ENCODE assay signal across 1 cellular context in the genomic region with DNA sequence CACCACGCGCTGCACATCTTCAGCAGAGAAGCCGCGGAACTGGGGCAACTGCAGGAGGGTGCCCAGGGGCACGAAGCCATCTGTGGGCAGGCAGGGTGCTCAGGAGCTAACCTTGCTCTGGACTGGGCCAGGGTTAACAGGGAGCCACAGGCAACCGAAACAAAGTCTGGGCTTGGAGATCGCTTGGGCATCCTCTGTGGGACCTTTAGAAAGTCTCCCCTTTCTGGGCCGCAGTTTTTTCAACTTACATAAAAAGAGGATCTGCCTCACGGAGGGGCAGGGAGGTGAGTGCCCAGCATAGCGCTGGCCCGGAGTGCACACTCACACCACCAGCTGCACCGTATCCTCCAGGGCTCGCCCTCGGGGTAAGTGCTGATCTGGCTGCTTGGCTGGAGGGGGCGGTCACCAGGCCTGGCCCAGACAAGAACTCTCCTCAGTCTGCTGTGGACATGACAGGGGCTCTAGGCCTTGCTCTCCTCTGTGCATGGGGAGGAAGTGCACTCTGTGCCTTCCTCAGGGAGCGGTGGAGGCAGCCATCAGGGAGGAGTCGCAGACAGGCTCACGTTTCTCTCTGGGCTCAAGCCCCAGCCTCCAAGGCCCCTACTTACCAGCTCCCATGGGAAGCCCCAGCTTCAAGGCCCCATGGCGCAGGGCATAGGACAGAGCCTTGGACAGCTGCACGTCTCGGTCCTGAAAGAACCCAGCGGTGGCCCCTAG.
TF ChIP-seq lines count a peak whose summit lies in the region.

No MANE protein-coding gene starts in this region.

TF ChIP-seq in IMR-90, 13 proteins besides CTCF, POLR2A, EP300 and RAD21:
- TF ChIP-seq MXI1 (IDR thresholded peaks at IDR 0.05; ENCODE audit: borderline replicate concordance, low read depth, low read length) (no peak), SMC3 (IDR thresholded peaks at IDR 0.05; ENCODE audit: low read depth, low read length) (no peak), CEBPB (IDR thresholded peaks at IDR 0.05; ENCODE audit: low read depth, low read length) (no peak), RCOR1 (IDR thresholded peaks at IDR 0.05; ENCODE audit: insufficient replicate concordance, low read length) (no peak), CHD1 (IDR thresholded peaks at IDR 0.05; ENCODE audit: low read depth, low read length) (no peak)
TF ChIP-seq in IMR-90: peak in this region for 0.
